21 cellular contexts compared by ENCODE assay signal in the genomic region with DNA sequence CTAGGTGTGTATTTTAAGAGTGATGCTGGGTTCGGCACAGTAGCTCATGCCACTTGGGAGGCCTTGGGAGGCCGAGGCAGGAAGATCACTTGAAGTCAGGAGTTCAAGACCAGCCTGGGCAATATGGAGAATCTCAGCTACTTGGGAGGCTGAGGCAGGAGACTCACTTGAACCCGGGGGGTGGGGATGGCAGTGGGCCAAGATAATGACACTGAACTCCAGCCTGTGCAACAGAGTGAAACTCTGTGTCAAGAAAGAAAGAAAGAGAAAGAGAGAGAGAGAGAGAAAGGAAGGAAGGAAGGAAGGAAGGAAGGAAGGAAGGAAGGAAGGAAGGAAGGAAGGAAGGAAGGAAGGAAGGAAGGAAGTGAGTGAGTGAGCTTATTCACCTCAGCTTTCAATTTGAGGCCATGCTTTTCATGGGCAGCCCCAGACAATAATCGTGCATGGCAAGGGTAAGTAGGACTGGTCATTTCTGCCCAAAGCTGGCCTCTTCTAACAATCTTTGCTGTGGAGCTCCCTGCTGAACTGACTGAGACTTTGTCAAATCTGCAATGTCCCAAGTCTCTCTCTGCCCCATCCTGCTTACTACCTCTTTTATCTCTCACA.
"Had no signal": no experiment of that assay in that cellular context is flagged by ENCODE, and none has a peak within 500 bp of the region (broad histone marks: within the 10 kb centered on the region; RNA-seq: fewer than 3 reads in every experiment).

No MANE protein-coding gene starts in this region.

- H3K27me3 Mint-ChIP-seq: natural killer cell treated with Interleukin-12 subunit alpha and Interleukin-12 subunit beta and Interleukin-15 and Interleukin-18, amount 100 ng/mL, for 72 hours; stimulated activated naive CD8-positive, alpha-beta T cell treated with anti-CD3 and anti-CD28 coated beads, Interleukin-15, amount 100 ng/mL, for 72 hours had no signal

- H3K27ac Mint-ChIP-seq: immature natural killer cell; neural progenitor cell; stimulated activated naive CD8-positive, alpha-beta T cell treated with anti-CD3 and anti-CD28 coated beads, Interleukin-15, amount 100 ng/mL, for 72 hours had no signal

- H3K27ac ChIP-seq: colonic mucosa, foreskin keratinocyte, left ventricle myocardium inferior, lower lobe of right lung, neural progenitor cell, ovary, thoracic aorta, transverse colon had no signal

- ATAC-seq: foreskin keratinocyte; left cardiac atrium; lower lobe of right lung; natural killer cell treated with Interleukin-12 subunit alpha and Interleukin-12 subunit beta and Interleukin-15 and Interleukin-18, amount 100 ng/mL, for 72 hours; right cardiac atrium; stimulated activated naive CD8-positive, alpha-beta T cell treated with anti-CD3 and anti-CD28 coated beads, Interleukin-15, amount 100 ng/mL, for 72 hours had no signal

- H3K36me3 ChIP-seq: colonic mucosa, left ventricle myocardium inferior, lower lobe of right lung, neural progenitor cell, ovary, thoracic aorta, transverse colon had no signal

- H3K9ac ChIP-seq: neural progenitor cell had no signal

- H3K36me3 Mint-ChIP-seq: immature natural killer cell; natural killer cell treated with Interleukin-12 subunit alpha and Interleukin-12 subunit beta and Interleukin-15 and Interleukin-18, amount 100 ng/mL, for 72 hours; neural progenitor cell had no signal

- H2AFZ ChIP-seq: neural progenitor cell had no signal

- H3K27me3 ChIP-seq: colonic mucosa, foreskin keratinocyte, neural progenitor cell, ovary, transverse colon had no signal

- DNase-seq: colonic mucosa; dermis blood vessel endothelial cell; foreskin keratinocyte; immature natural killer cell; kidney; left cardiac atrium; left ventricle myocardium inferior; lower lobe of right lung; mesenchymal stem cell; midbrain; nucleus accumbens; ovary; right cardiac atrium; small intestine; stimulated activated CD4-positive, alpha-beta T cell treated with anti-CD3 and anti-CD28 coated beads, Interleukin-2, amount 100 ng/mL, for 48 hours; stimulated activated naive CD8-positive, alpha-beta T cell treated with anti-CD3 and anti-CD28 coated beads, Interleukin-15, amount 100 ng/mL, for 72 hours; substantia nigra; transverse colon had no signal

- H3K9me3 ChIP-seq: colonic mucosa, left ventricle myocardium inferior, lower lobe of right lung, ovary, thoracic aorta, transverse colon had no signal

- H3K4me1 ChIP-seq: colonic mucosa, neural progenitor cell, transverse colon had no signal

- H3K9me3 Mint-ChIP-seq: immature natural killer cell; natural killer cell treated with Interleukin-12 subunit alpha and Interleukin-12 subunit beta and Interleukin-15 and Interleukin-18, amount 100 ng/mL, for 72 hours; stimulated activated naive CD8-positive, alpha-beta T cell treated with anti-CD3 and anti-CD28 coated beads, Interleukin-15, amount 100 ng/mL, for 72 hours had no signal

- H3K4me3 ChIP-seq: colonic mucosa, left ventricle myocardium inferior, lower lobe of right lung, neural progenitor cell, ovary, thoracic aorta, transverse colon had no signal

- FAIRE-seq: kidney, small intestine had no signal

- H3K4me2 ChIP-seq: neural progenitor cell had no signal

- H3K4me3 Mint-ChIP-seq: immature natural killer cell; natural killer cell treated with Interleukin-12 subunit alpha and Interleukin-12 subunit beta and Interleukin-15 and Interleukin-18, amount 100 ng/mL, for 72 hours; neural progenitor cell; stimulated activated naive CD8-positive, alpha-beta T cell treated with anti-CD3 and anti-CD28 coated beads, Interleukin-15, amount 100 ng/mL, for 72 hours had no signal
